In the genomic region with DNA sequence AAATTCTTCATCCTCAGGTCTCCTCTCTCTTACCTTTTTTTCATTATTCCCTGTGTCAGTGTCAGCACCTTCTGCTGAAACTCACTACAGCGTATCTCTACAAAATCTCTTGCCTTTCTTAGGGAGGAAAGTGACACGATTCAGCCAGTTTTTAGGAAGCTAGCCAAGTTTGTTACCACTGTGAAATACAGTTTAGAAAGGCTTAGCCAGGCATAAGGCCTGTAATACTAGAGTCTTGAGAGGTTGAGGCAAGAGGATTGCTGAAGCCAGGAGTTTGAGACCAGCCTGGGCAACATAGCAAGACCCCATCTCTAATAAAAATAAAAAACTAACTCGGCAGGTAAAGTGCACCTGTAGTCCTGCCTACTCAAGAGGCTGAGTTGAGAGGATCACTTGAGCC, we compare ENCODE assay signal across 1 cellular context.
TF ChIP-seq lines count a peak whose summit lies in the region.

No MANE protein-coding gene starts in this region.

TF ChIP-seq in GM12878, 131 proteins besides CTCF, POLR2A, EP300 and RAD21 (continued from another document):
- TF ChIP-seq, protein P1, sequence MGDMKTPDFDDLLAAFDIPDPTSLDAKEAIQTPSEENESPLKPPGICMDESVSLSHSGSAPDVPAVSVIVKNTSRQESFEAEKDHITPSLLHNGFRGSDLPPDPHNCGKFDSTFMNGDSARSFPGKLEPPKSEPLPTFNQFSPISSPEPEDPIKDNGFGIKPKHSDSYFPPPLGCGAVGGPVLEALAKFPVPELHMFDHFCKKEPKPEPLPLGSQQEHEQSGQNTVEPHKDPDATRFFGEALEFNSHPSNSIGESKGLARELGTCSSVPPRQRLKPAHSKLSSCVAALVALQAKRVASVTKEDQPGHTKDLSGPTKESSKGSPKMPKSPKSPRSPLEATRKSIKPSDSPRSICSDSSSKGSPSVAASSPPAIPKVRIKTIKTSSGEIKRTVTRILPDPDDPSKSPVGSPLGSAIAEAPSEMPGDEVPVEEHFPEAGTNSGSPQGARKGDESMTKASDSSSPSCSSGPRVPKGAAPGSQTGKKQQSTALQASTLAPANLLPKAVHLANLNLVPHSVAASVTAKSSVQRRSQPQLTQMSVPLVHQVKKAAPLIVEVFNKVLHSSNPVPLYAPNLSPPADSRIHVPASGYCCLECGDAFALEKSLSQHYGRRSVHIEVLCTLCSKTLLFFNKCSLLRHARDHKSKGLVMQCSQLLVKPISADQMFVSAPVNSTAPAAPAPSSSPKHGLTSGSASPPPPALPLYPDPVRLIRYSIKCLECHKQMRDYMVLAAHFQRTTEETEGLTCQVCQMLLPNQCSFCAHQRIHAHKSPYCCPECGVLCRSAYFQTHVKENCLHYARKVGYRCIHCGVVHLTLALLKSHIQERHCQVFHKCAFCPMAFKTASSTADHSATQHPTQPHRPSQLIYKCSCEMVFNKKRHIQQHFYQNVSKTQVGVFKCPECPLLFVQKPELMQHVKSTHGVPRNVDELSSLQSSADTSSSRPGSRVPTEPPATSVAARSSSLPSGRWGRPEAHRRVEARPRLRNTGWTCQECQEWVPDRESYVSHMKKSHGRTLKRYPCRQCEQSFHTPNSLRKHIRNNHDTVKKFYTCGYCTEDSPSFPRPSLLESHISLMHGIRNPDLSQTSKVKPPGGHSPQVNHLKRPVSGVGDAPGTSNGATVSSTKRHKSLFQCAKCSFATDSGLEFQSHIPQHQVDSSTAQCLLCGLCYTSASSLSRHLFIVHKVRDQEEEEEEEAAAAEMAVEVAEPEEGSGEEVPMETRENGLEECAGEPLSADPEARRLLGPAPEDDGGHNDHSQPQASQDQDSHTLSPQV (IDR thresholded peaks at IDR 0.05), result no peak
- TF ChIP-seq RUNX3 (IDR thresholded peaks at IDR 0.05; ENCODE audit: low read length) (no peak), GABPA (IDR thresholded peaks at IDR 0.05; ENCODE audit: low read depth) (no peak), SMARCA5 (IDR thresholded peaks at IDR 0.05) (0 out of 2 replicates have a peak, but pooled peaks have one; percentile 19), MEF2B (IDR thresholded peaks at IDR 0.05; ENCODE audit: partially characterized antibody, poor library complexity, severe bottlenecking) (no peak), NR2F1 (conservative IDR thresholded peaks at IDR 0.05) (no peak), FOXM1 (IDR thresholded peaks at IDR 0.05; ENCODE audit: low read depth, low read length) (no peak), POU2F2 (IDR thresholded peaks at IDR 0.05; ENCODE audit: borderline replicate concordance, low read depth, low read length) (no peak)
